Comparison of ENCODE assay signal across 23 cellular contexts in the genomic region with DNA sequence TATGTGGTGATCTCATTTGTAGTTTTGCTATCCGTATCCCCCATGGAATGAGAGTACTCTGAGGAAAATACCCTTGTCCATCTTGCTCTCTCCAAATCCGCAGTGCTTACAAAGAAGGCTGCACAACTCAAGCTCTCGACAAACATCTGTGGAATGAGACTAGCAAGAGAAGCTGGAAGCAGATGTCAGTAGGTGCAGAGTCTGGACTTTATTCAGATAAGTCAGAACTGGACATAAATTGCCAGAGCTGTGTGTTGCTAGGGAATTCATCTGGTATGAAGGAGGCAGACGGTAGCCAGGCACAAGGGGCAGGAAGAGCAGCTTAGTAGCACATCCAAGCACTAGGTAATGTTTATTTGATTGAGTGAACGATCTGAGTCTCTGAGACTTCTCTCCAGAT.
DNase-seq lines count a peak whose midpoint lies in the region; ATAC-seq and TF ChIP-seq lines count a peak whose summit lies in the region.
"Had no signal": no experiment of that assay in that cellular context is flagged by ENCODE, and none has a peak within 500 bp of the region (broad histone marks: within the 10 kb centered on the region; RNA-seq: fewer than 3 reads in every experiment).

No MANE protein-coding gene starts in this region.

- no peak overlapping the region for H3K9ac ChIP-seq in SK-N-SH

- no peaks in the 10 kb centered on the region for H3K36me3 ChIP-seq in SK-N-SH (replicated peaks in 1 of 2; ENCODE audit: control insufficient read depth in 1 of 2, insufficient read depth in 2 of 2, low read length in 1 of 2)
- H3K36me3 ChIP-seq: brain microvascular endothelial cell, gastroesophageal sphincter, thyroid gland had no signal

- H3K9me2 ChIP-seq in SK-N-SH: no peaks in the 10 kb centered on the region

- peak; percentile 26 for DNase-seq in EL
- DNase-seq in SK-N-SH: peak; percentile 34
- peak; percentile 4 to 6 for DNase-seq in foreskin fibroblast
- DNase-seq in skeletal muscle cell (ENCODE audit: low read depth): peak; percentile 35
- no peak for DNase-seq in effector CD4-positive, alpha-beta T cell
- DNase-seq: activated CD4-positive, CD25-positive, alpha-beta regulatory T cell treated with anti-CD3 and anti-CD28 coated beads, Interleukin-2, amount 50 U/mL, for 72 hours; activated T-cell treated with anti-CD3 and anti-CD28 coated beads, Interleukin-2, amount 50 U/mL, for 4 hours; brain microvascular endothelial cell; cortex of kidney; MV-4-11; NCI-H1930; NCI-H446; right cardiac atrium; stimulated activated naive B cell treated with anti-CD40 and anti-IgM and Interleukin-4, amounts not matched to agents 10 μg/mL and 1 μg/mL and 100 μg/mL, for 72 hours; T1000; thyroid gland had no signal

- TF ChIP-seq EP300 in SK-N-SH (IDR thresholded peaks at IDR 0.05; ENCODE audit: borderline replicate concordance in 1 of 2, low read depth in 1 of 2, low read length in 1 of 2): peak in 1 of 2 experiments; percentile 71; a peak in 2 of 4 replicates

- peak overlapping the region; percentile 14 to 90; a peak in 3 of 4 replicates for H3K27ac ChIP-seq in SK-N-SH (ENCODE audit: low read depth in 2 of 2, low read length in 1 of 2)
- H3K27ac ChIP-seq: brain microvascular endothelial cell, gastroesophageal sphincter, SK-N-MC, thyroid gland had no signal

- POLR2A ChIA-PET in SK-N-SH (lab: Yijun Ruan, JAX): no interaction called here

- 27% methylated on average over 5 of the region's 5 CpGs for WGBS in SK-N-SH (ENCODE audit: low lambda C conversion rate)

- ATAC-seq in GM18868 (IDR thresholded peaks at IDR 0.05; ENCODE audit: unreplicated experiment) (no peak), GM21786 (IDR thresholded peaks at IDR 0.05; ENCODE audit: unreplicated experiment) (no peak), HG03442 (IDR thresholded peaks at IDR 0.05; ENCODE audit: unreplicated experiment) (no peak)
- ATAC-seq: activated naive CD4-positive, alpha-beta T cell treated with anti-CD3 and anti-CD28 coated beads, Interleukin-2, amount 50 U/mL, for 72 hours; activated T-cell treated with anti-CD3 and anti-CD28 coated beads, Interleukin-2, amount 50 U/mL, for 4 hours; gastroesophageal sphincter; K562; right cardiac atrium; stimulated activated naive B cell treated with anti-CD40 and anti-IgM and Interleukin-4, amounts not matched to agents 10 μg/mL and 1 μg/mL and 100 μg/mL, for 72 hours had no signal

- TF ChIP-seq RAD21 in SK-N-SH (IDR thresholded peaks at IDR 0.05; ENCODE audit: low read length): no peak

- TF ChIP-seq CTCF in SK-N-SH (IDR thresholded peaks at IDR 0.05) (no peak), foreskin fibroblast (IDR thresholded peaks at IDR 0.05; ENCODE audit: low read depth, low read length) (no peak)

- H3K9me3 ChIP-seq in SK-N-SH: no peaks in the 10 kb centered on the region
- H3K9me3 ChIP-seq: gastroesophageal sphincter, thyroid gland had no signal

- CTCF ChIA-PET in SK-N-SH (lab: Yijun Ruan, JAX): interaction anchor here (0.9 kb wide), 1 partner anchor 36 kb away, joined by 3 read pairs; no protein-coding TSS in a partner anchor

- H3K27me3 ChIP-seq in SK-N-SH (ENCODE audit: insufficient read depth): no peaks in the 10 kb centered on the region
- H3K27me3 ChIP-seq: brain microvascular endothelial cell, gastroesophageal sphincter, thyroid gland had no signal

- H2AFZ ChIP-seq in SK-N-SH (ENCODE audit: low read depth): peak overlapping the region; percentile 60; the same call in 1 of the 2 replicates

- peak overlapping the region; percentile 32; the same call in 1 of the 2 replicates for H3K4me2 ChIP-seq in SK-N-SH

- no peak overlapping the region for H3K4me3 ChIP-seq in SK-N-SH (ENCODE audit: low read depth in 2 of 2, low read length in 1 of 2)
- no peak overlapping the region for H3K4me3 ChIP-seq in foreskin fibroblast (ENCODE audit: low read depth in 1 of 2, low read length in 2 of 2)
- no peak overlapping the region for H3K4me3 ChIP-seq in skeletal muscle cell (ENCODE audit: low read depth, low read length)
- H3K4me3 ChIP-seq: gastroesophageal sphincter, K562, SK-N-MC, thyroid gland had no signal

- H3F3A ChIP-seq in SK-N-SH (replicated peaks; ENCODE audit: insufficient read depth): peaks cover 5% of the 10 kb centered on the region

- H3K79me2 ChIP-seq in SK-N-SH (ENCODE audit: insufficient read depth): no peaks in the 10 kb centered on the region

- no peaks in the 10 kb centered on the region for H4K20me1 ChIP-seq in SK-N-SH (ENCODE audit: insufficient read depth)

- peaks cover 6 to 15% of the 10 kb centered on the region in 2 experiments; a peak in 3 of 4 replicates for H3K4me1 ChIP-seq in SK-N-SH (ENCODE audit: control insufficient read depth in 1 of 2, insufficient read depth in 2 of 2, low read depth in 1 of 2, low read length in 1 of 2)
- H3K4me1 ChIP-seq: gastroesophageal sphincter, thyroid gland had no signal

TF ChIP-seq in SK-N-SH, 30 proteins besides CTCF, POLR2A, EP300 and RAD21 (continues in another document):
- TF ChIP-seq FOXJ3 (CRISPR knock-in tag; IDR thresholded peaks at IDR 0.05) (no peak; the same call in 1 of the 2 replicates), RCOR1 (IDR thresholded peaks at IDR 0.05; ENCODE audit: low read length) (peak; percentile 49), RFX5 (IDR thresholded peaks at IDR 0.05; ENCODE audit: low read length) (no peak), USF1 (IDR thresholded peaks at IDR 0.05; ENCODE audit: borderline replicate concordance, low read depth) (no peak), REST (IDR thresholded peaks at IDR 0.05; ENCODE audit: low read depth, low read length) (no peak), EZH2phosphoT487 (IDR thresholded peaks at IDR 0.05; ENCODE audit: borderline replicate concordance, low read depth) (no peak), MXI1 (IDR thresholded peaks at IDR 0.05; ENCODE audit: low read depth, low read length) (no peak), NRF1 (IDR thresholded peaks at IDR 0.05; ENCODE audit: low read depth, low read length) (no peak), TAF1 (IDR thresholded peaks at IDR 0.05; ENCODE audit: borderline replicate concordance, low read depth, low read length) (no peak), YY1 (IDR thresholded peaks at IDR 0.05; ENCODE audit: low read depth) (no peak), GATA2 (CRISPR knock-in tag; IDR thresholded peaks at IDR 0.05) (no peak; the same call in 1 of the 2 replicates), SIN3A (IDR thresholded peaks at IDR 0.05; ENCODE audit: borderline replicate concordance, low read depth, low read length) (no peak), GABPA (IDR thresholded peaks at IDR 0.05; ENCODE audit: low read depth) (no peak), JUND (IDR thresholded peaks at IDR 0.05) (no peak), SMC3 (IDR thresholded peaks at IDR 0.05; ENCODE audit: low read depth, low read length) (no peak), CHD2 (IDR thresholded peaks at IDR 0.05; ENCODE audit: low read length, partially characterized antibody) (no peak), ELF1 (IDR thresholded peaks at IDR 0.05) (no peak)
- TF ChIP-seq, protein P1, sequence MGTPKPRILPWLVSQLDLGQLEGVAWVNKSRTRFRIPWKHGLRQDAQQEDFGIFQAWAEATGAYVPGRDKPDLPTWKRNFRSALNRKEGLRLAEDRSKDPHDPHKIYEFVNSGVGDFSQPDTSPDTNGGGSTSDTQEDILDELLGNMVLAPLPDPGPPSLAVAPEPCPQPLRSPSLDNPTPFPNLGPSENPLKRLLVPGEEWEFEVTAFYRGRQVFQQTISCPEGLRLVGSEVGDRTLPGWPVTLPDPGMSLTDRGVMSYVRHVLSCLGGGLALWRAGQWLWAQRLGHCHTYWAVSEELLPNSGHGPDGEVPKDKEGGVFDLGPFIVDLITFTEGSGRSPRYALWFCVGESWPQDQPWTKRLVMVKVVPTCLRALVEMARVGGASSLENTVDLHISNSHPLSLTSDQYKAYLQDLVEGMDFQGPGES (IDR thresholded peaks at IDR 0.05; ENCODE audit: low read depth, low read length): no peak
